13 cellular contexts compared by ENCODE assay signal in genomic region chr5:112390327-112390726, GRCh38. TPM values are rescaled to one million over a fixed set of nuclear protein-coding genes. Genes with fewer than 3 reads are reported as not detected.
A peak's percentile ranks its signal among the peaks of the same experiment; 100 is the strongest.
DNase-seq lines count a peak whose midpoint lies in the region; ATAC-seq and TF ChIP-seq lines count a peak whose summit lies in the region.
"Had no signal": no experiment of that assay in that cellular context is flagged by ENCODE, and none has a peak within 500 bp of the region (broad histone marks: within the 10 kb centered on the region; RNA-seq: fewer than 3 reads in every experiment).

No MANE protein-coding gene starts in this region.

- intact Hi-C loops in body of pancreas (cut with DNase I) (no loop called here), lower lobe of right lung (cut with DNase I) (no loop called here), heart right ventricle (cut with DNase I) (no loop called here)

- peak; percentile 86 for DNase-seq in COR-L47 (lab: John Stamatoyannopoulos, UW)
- DNase-seq in NCI-H2029 (lab: John Stamatoyannopoulos, UW) = peak; percentile 44
- peak; percentile 16 to 55 (median 23) for DNase-seq in body of pancreas
- peak; percentile 56 for DNase-seq in lower lobe of right lung
- DNase-seq in midbrain (lab: John Stamatoyannopoulos, UW) = no peak
- no peak for DNase-seq in heart right ventricle
- DNase-seq in activated CD4-positive, CD25-positive, alpha-beta regulatory T cell treated with anti-CD3 and anti-CD28 coated beads, Interleukin-2, amount 50 U/mL, for 72 hours = no peak
- DNase-seq: activated CD8-positive, alpha-beta memory T cell treated with anti-CD3 and anti-CD28 coated beads, Interleukin-2, amount 50 U/mL, for 4 hours; activated naive CD8-positive, alpha-beta T cell treated with anti-CD3 and anti-CD28 coated beads, Interleukin-2, amount 10 ng/mL, durations not matched to agents 7 days and 5 days; central memory CD4-positive, alpha-beta T cell; spleen had no signal

- H3K4me1 ChIP-seq in body of pancreas (peaks cover 9% of the 10 kb centered on the region), lower lobe of right lung (peaks cover 5% of the 10 kb centered on the region), heart right ventricle (peaks cover 0 to 33% (median 5%) of the 10 kb centered on the region in 9 donors)

- H3K9me3 ChIP-seq in body of pancreas (no peaks in the 10 kb centered on the region), lower lobe of right lung (no peaks in the 10 kb centered on the region), heart right ventricle (no peaks in the 10 kb centered on the region)
- H3K9me3 ChIP-seq: spleen, thoracic aorta had no signal

- H3K27ac ChIP-seq in body of pancreas (peak overlapping the region in 3 of 4 donors; percentile 7 to 33 (median 13)), lower lobe of right lung (no peak overlapping the region), heart right ventricle (no peak overlapping the region)
- H3K27ac ChIP-seq: spleen, thoracic aorta had no signal

- H3K4me3 ChIP-seq in body of pancreas (no peak overlapping the region), lower lobe of right lung (no peak overlapping the region), heart right ventricle (no peak overlapping the region)
- H3K4me3 ChIP-seq: spleen, thoracic aorta had no signal

- ATAC-seq in body of pancreas (peak; percentile 47), lower lobe of right lung (peak; percentile 90 to 95), heart right ventricle (no peak), GM19397 (IDR thresholded peaks at IDR 0.05; ENCODE audit: unreplicated experiment) (no peak)

- H3K27me3 ChIP-seq in body of pancreas (no peaks in the 10 kb centered on the region), lower lobe of right lung (ENCODE audit: low read depth) (no peaks in the 10 kb centered on the region), heart right ventricle (no peaks in the 10 kb centered on the region)
- H3K27me3 ChIP-seq: spleen had no signal

- 16 to 22% methylated on average over 7 to 8 of the region's 8 CpGs for WGBS in body of pancreas, 2 donors
- WGBS in heart right ventricle, 2 donors = 67 to 83% methylated on average over 8 of the region's 8 CpGs

- TF ChIP-seq POLR2A in body of pancreas (IDR thresholded peaks at IDR 0.05) = no peak

- TF ChIP-seq CTCF in body of pancreas (IDR thresholded peaks at IDR 0.05) (no peak), lower lobe of right lung (IDR thresholded peaks at IDR 0.05) (no peak), heart right ventricle (IDR thresholded peaks at IDR 0.05) (no peak)

- H3K36me3 ChIP-seq in body of pancreas (replicated peaks in 1 of 2; ENCODE audit: insufficient read depth in 1 of 2, low read depth in 2 of 2) = no peaks in the 10 kb centered on the region
- H3K36me3 ChIP-seq in lower lobe of right lung = no peaks in the 10 kb centered on the region
- H3K36me3 ChIP-seq in heart right ventricle = no peaks in the 10 kb centered on the region
- H3K36me3 ChIP-seq: spleen, thoracic aorta had no signal

RNA-seq across cellular contexts. Expression of gene EPB41L4A, which starts 28.8 kb away (rescaled TPM):
- total RNA-seq in body of pancreas = 10 to 100 TPM in 1 of 2 donors, 1 to 10 TPM in 1; 7.0 to 16.2 TPM
- 44.8 TPM for total RNA-seq in lower lobe of right lung
- 10 to 100 TPM; 12.6 to 28.4 (median 18.2) TPM for total RNA-seq in heart right ventricle
- 1 to 10 TPM; 6.2 to 8.3 TPM for polyA plus RNA-seq in heart right ventricle

Comparison
In these comparisons a context has a peak if more than half of its experiments do, and no peak if none do; other contexts are left out.
1. DNase-seq: peak in COR-L47 (single experiment), NCI-H2029 (single experiment), body of pancreas (4 of 4) and lower lobe of right lung (single experiment); none in midbrain (single experiment), heart right ventricle (0 of 2) and activated CD4-positive, CD25-positive, alpha-beta regulatory T cell treated with anti-CD3 and anti-CD28 coated beads, Interleukin-2, amount 50 U/mL, for 72 hours (single experiment).
2. ATAC-seq: peak in body of pancreas (single experiment) and lower lobe of right lung (2 of 2); none in heart right ventricle (0 of 8) and GM19397 (single experiment).
3. H3K27ac ChIP-seq: peak in body of pancreas (3 of 4); none in lower lobe of right lung (single experiment) and heart right ventricle (0 of 10).